Comparison of ENCODE assay signal across 8 cellular contexts in genomic region chr1:26784023-26784871, GRCh38.
DNase-seq lines count a peak whose midpoint lies in the region; ATAC-seq, FAIRE-seq and TF ChIP-seq lines count a peak whose summit lies in the region.

No MANE protein-coding gene starts in this region.

- no peak overlapping the region for H3K4me3 Mint-ChIP-seq in activated naive CD4-positive, alpha-beta T cell treated with anti-CD3 and anti-CD28 coated beads, Interleukin-2, amount 50 U/mL, for 24 hours

- no peak overlapping the region for H3K9ac ChIP-seq in parathyroid adenoma

- H3K27ac Mint-ChIP-seq in activated naive CD4-positive, alpha-beta T cell treated with anti-CD3 and anti-CD28 coated beads, Interleukin-2, amount 50 U/mL, for 24 hours: peak overlapping the region; percentile 60

- TF ChIP-seq CTCF in foreskin fibroblast (IDR thresholded peaks at IDR 0.05; ENCODE audit: low read depth, low read length) (no peak), parathyroid adenoma (IDR thresholded peaks at IDR 0.05) (no peak), D721Med (IDR thresholded peaks at IDR 0.05; ENCODE audit: insufficient read depth, missing control alignments) (no peak)

- peaks cover 9% of the 10 kb centered on the region for H3K36me3 Mint-ChIP-seq in activated naive CD4-positive, alpha-beta T cell treated with anti-CD3 and anti-CD28 coated beads, Interleukin-2, amount 50 U/mL, for 24 hours

- FAIRE-seq in D721Med (lab: Jason Lieb, UNC): no peak

- H3K9me3 Mint-ChIP-seq in activated naive CD4-positive, alpha-beta T cell treated with anti-CD3 and anti-CD28 coated beads, Interleukin-2, amount 50 U/mL, for 24 hours: no peaks in the 10 kb centered on the region

- H3K27ac ChIP-seq in parathyroid adenoma: peak overlapping the region; percentile 16

- no peak overlapping the region for H2AFZ ChIP-seq in parathyroid adenoma

- H3K79me2 ChIP-seq in parathyroid adenoma: no peaks in the 10 kb centered on the region

- peaks cover 72% of the 10 kb centered on the region for H3K4me1 Mint-ChIP-seq in activated naive CD4-positive, alpha-beta T cell treated with anti-CD3 and anti-CD28 coated beads, Interleukin-2, amount 50 U/mL, for 24 hours

- H3K4me1 ChIP-seq in parathyroid adenoma: peaks cover 32% of the 10 kb centered on the region

- no peak overlapping the region for H3K4me2 ChIP-seq in parathyroid adenoma (ENCODE audit: low read length)

- ATAC-seq in GM19467 (IDR thresholded peaks at IDR 0.05; ENCODE audit: unreplicated experiment): no peak
- ATAC-seq in HG03521 (IDR thresholded peaks at IDR 0.05; ENCODE audit: unreplicated experiment): no peak

- no peaks in the 10 kb centered on the region for H3K9me3 ChIP-seq in parathyroid adenoma (ENCODE audit: control insufficient read depth, low read length)

- H3K36me3 ChIP-seq in parathyroid adenoma (ENCODE audit: control insufficient read depth, insufficient read depth, low read length): no peaks in the 10 kb centered on the region

- no peak overlapping the region for H3K4me3 ChIP-seq in foreskin fibroblast (ENCODE audit: low read depth in 1 of 2, low read length in 2 of 2)
- no peak overlapping the region for H3K4me3 ChIP-seq in parathyroid adenoma (ENCODE audit: low read depth, low read length)

- DNase-seq in activated naive CD4-positive, alpha-beta T cell (lab: John Stamatoyannopoulos, UW): no peak
- DNase-seq in SKM-1 (lab: John Stamatoyannopoulos, UW; ENCODE audit: unreplicated experiment) (peak; percentile 47), foreskin fibroblast (peak; percentile 89 to 93), D721Med (ENCODE audit: insufficient read length, low spot score) (no peak)

- no peaks in the 10 kb centered on the region for H3K27me3 ChIP-seq in parathyroid adenoma (ENCODE audit: control insufficient read depth, insufficient read depth, low read length)

- H3K27me3 Mint-ChIP-seq in activated naive CD4-positive, alpha-beta T cell treated with anti-CD3 and anti-CD28 coated beads, Interleukin-2, amount 50 U/mL, for 24 hours: no peaks in the 10 kb centered on the region

Comparison
In these comparisons a context has a peak if more than half of its experiments do, and no peak if none do; other contexts are left out.
1. DNase-seq: peak in SKM-1 (single experiment) and foreskin fibroblast (2 of 2); none in activated naive CD4-positive, alpha-beta T cell (0 of 4) and D721Med (single experiment).